ENCODE assay signal across 16 cellular contexts in the genomic region with DNA sequence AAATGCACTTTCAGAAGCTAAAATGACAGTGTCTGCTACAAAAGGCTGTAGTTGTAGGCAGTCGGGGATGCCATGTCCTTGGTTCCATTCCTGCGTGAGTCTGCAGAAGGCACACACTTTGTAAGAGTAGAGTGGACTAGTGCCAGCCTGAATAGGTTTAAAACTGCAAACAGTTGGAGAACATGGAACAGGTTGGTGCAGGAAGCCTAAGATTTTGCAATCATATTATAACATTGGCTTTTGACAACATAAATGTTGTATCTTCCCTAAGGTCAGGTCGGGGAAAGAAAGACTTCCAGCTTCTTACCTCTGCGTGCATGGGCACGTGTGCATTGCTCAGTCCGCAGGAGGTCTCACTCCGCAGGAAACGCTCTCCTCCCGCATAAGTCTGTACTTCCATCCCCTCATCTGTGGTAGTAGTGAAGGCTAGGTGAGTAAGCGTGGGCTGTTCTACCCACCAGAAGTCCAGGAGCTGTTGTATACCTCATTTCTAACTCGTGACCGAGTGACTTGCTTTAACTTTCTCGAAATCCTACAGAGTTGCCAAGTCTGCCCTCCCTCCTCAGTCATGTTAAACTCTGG.
"Had no signal": no experiment of that assay in that cellular context is flagged by ENCODE, and none has a peak within 500 bp of the region (broad histone marks: within the 10 kb centered on the region; RNA-seq: fewer than 3 reads in every experiment).

No MANE protein-coding gene starts in this region.

- DNase-seq: activated CD4-positive, alpha-beta T cell treated with anti-CD3 and anti-CD28 coated beads, Interleukin-2, amount 50 U/mL, for 48 hours; activated CD4-positive, CD25-positive, alpha-beta regulatory T cell treated with anti-CD3 and anti-CD28 coated beads, Interleukin-2, amount 50 U/mL, for 72 hours; activated naive CD4-positive, alpha-beta T cell treated with anti-CD3 and anti-CD28 coated beads, Interleukin-2, amount 10 ng/mL, durations not matched to agents 7 days and 5 days; activated T-cell treated with anti-CD3 and anti-CD28 coated beads, Interleukin-2, amount 50 U/mL, for 1 hour; adrenal gland; colonic mucosa; heart right ventricle; left ventricle myocardium inferior; mucosa of descending colon; spleen; T-helper 9 cell had no signal

- H3K4me3 Mint-ChIP-seq: activated naive CD4-positive, alpha-beta T cell treated with anti-CD3 and anti-CD28 coated beads, Interleukin-2, amount 10 ng/mL, durations not matched to agents 7 days and 5 days; nephron had no signal

- H3K9me3 ChIP-seq: adrenal gland, colonic mucosa, gastroesophageal sphincter, heart right ventricle, left ventricle myocardium inferior, mucosa of descending colon, spleen had no signal

- ATAC-seq: gastroesophageal sphincter, heart right ventricle, mucosa of descending colon, sciatic nerve had no signal

- H3K27me3 ChIP-seq: adrenal gland, colonic mucosa, gastroesophageal sphincter, heart right ventricle, spleen had no signal

- FAIRE-seq: endothelial cell of umbilical vein, islet of Langerhans had no signal

- H3K36me3 ChIP-seq: adrenal gland, colonic mucosa had no signal

- H3K27ac ChIP-seq: adrenal gland, colonic mucosa, gastroesophageal sphincter, heart right ventricle, left ventricle myocardium inferior, spleen had no signal

- H3K4me1 Mint-ChIP-seq: nephron had no signal

- H3K4me3 ChIP-seq: adrenal gland, colonic mucosa, gastroesophageal sphincter, heart right ventricle, left ventricle myocardium inferior, mucosa of descending colon, spleen had no signal

- H3K4me1 ChIP-seq: colonic mucosa, gastroesophageal sphincter had no signal

- H3K27me3 Mint-ChIP-seq: activated naive CD4-positive, alpha-beta T cell treated with anti-CD3 and anti-CD28 coated beads, Interleukin-2, amount 10 ng/mL, durations not matched to agents 7 days and 5 days had no signal

- H3K27ac Mint-ChIP-seq: activated naive CD4-positive, alpha-beta T cell treated with anti-CD3 and anti-CD28 coated beads, Interleukin-2, amount 10 ng/mL, durations not matched to agents 7 days and 5 days; nephron had no signal

- H3K9me3 Mint-ChIP-seq: activated naive CD4-positive, alpha-beta T cell treated with anti-CD3 and anti-CD28 coated beads, Interleukin-2, amount 10 ng/mL, durations not matched to agents 7 days and 5 days; nephron had no signal
